10 cellular contexts compared by ENCODE assay signal in the genomic region with DNA sequence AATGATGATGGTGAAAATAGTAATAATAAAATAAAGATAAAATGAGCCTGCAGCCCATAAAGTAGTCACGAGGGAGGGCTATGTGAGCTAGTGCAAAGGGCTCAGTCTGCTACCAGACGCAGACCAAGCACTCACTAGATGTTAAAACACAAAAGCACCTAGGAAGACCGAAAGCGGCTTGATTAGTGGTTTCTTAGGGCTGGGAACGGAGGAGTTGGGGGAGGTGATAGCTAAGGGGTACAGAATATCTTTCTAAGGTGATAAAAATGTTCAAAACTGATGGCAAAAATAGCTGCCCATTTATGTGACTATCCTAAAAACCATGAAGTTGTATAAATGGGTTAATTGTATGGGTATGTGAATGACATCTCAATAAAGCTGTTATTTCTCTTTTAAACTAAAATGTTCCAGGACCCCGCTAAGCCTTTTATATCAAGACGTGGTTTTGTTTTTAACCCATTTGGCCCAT. TPM values are rescaled to one million over a fixed set of nuclear protein-coding genes. Genes with fewer than 3 reads are reported as not detected.
DNase-seq lines count a peak whose midpoint lies in the region; ATAC-seq and TF ChIP-seq lines count a peak whose summit lies in the region.
"Had no signal": no experiment of that assay in that cellular context is flagged by ENCODE, and none has a peak within 500 bp of the region (broad histone marks: within the 10 kb centered on the region; RNA-seq: fewer than 3 reads in every experiment).

No MANE protein-coding gene starts in this region.

- no peak for DNase-seq in left ventricle myocardium inferior
- no peak for DNase-seq in left cardiac atrium
- no peak for DNase-seq in epithelial cell of prostate (ENCODE audit: low read depth, low spot score)
- no peak for DNase-seq in osteoblast (ENCODE audit: insufficient read length, low spot score, missing footprints)
- DNase-seq in aorta, result no peak
- no peak for DNase-seq in activated CD4-positive, alpha-beta T cell treated with anti-CD3 and anti-CD28 coated beads for 48 hours
- DNase-seq in hypothalamus (lab: John Stamatoyannopoulos, UW), result no peak
- DNase-seq: activated T-cell treated with anti-CD3 and anti-CD28 coated beads, Interleukin-2, amount 50 U/mL, for 1 hour; KBM-7 had no signal

- no peaks in the 10 kb centered on the region for H3K36me3 ChIP-seq in left ventricle myocardium inferior
- H3K36me3 ChIP-seq in osteoblast (ENCODE audit: insufficient read depth, low read length), result peaks cover 33% of the 10 kb centered on the region
- H3K36me3 ChIP-seq in aorta (ENCODE audit: control insufficient read depth in 1 of 2, insufficient read depth in 2 of 2, low read length in 1 of 2), result no peaks in the 10 kb centered on the region

- peaks cover 95% of the 10 kb centered on the region for H3K79me2 ChIP-seq in osteoblast (ENCODE audit: insufficient read depth, low read length)

- WGBS in aorta, 2 donors, result 12 to 14% methylated on average over 7 of the region's 7 CpGs

- TF ChIP-seq CTCF in left ventricle myocardium inferior (IDR thresholded peaks at IDR 0.05; ENCODE audit: borderline replicate concordance) (no peak), osteoblast (IDR thresholded peaks at IDR 0.05; ENCODE audit: extremely low read depth, low read depth, low read length) (no peak)

- no peaks in the 10 kb centered on the region for H3K27me3 ChIP-seq in left ventricle myocardium inferior (ENCODE audit: low read depth)
- H3K27me3 ChIP-seq in osteoblast (ENCODE audit: insufficient read depth, low read length), result no peaks in the 10 kb centered on the region
- no peaks in the 10 kb centered on the region for H3K27me3 ChIP-seq in aorta (ENCODE audit: control insufficient read depth in 1 of 2, insufficient read depth in 2 of 2, low read length in 1 of 2)

- peak overlapping the region; percentile 63 for H3K4me2 ChIP-seq in osteoblast (ENCODE audit: insufficient read depth, low read length)

- peak overlapping the region; percentile 87 for H3K27ac ChIP-seq in left ventricle myocardium inferior (replicated peaks)
- peak overlapping the region; percentile 99 for H3K27ac ChIP-seq in epithelial cell of prostate
- peak overlapping the region; percentile 93 for H3K27ac ChIP-seq in osteoblast (ENCODE audit: low read depth, low read length)
- H3K27ac ChIP-seq in aorta (ENCODE audit: low read depth in 1 of 2, low read length in 2 of 2), result peak overlapping the region; percentile 10 to 97

- peaks cover 98% of the 10 kb centered on the region for H3K4me1 ChIP-seq in left ventricle myocardium inferior
- peaks cover 84% of the 10 kb centered on the region for H3K4me1 ChIP-seq in osteoblast (ENCODE audit: insufficient read depth, low read length)
- H3K4me1 ChIP-seq in aorta (ENCODE audit: control insufficient read depth in 1 of 2, insufficient read depth in 2 of 2, low read length in 2 of 2), result peaks cover 4 to 7% of the 10 kb centered on the region in 2 donors

- intact Hi-C loops in left ventricle myocardium inferior (cut with micrococcal nuclease) (no loop called here), left cardiac atrium (cut with DNase I) (no loop called here), aorta (cut with DNase I) (no loop called here)

- H3K9me3 ChIP-seq in left ventricle myocardium inferior (replicated peaks) (no peaks in the 10 kb centered on the region), osteoblast (ENCODE audit: low read depth, low read length) (no peaks in the 10 kb centered on the region), aorta (ENCODE audit: control insufficient read depth, low read length) (no peaks in the 10 kb centered on the region)

- H4K20me1 ChIP-seq in osteoblast (ENCODE audit: insufficient read depth, low read length), result peaks cover 74% of the 10 kb centered on the region

- no peak overlapping the region for H3K4me3 ChIP-seq in left ventricle myocardium inferior
- H3K4me3 ChIP-seq in osteoblast (ENCODE audit: insufficient read depth, low read length), result peak overlapping the region; percentile 20
- H3K4me3 ChIP-seq in aorta (ENCODE audit: low read length in 2 of 2), result no peak overlapping the region

- H2AFZ ChIP-seq in osteoblast (ENCODE audit: low read length), result no peak overlapping the region

- no peak for ATAC-seq in left cardiac atrium
- ATAC-seq in aorta (ENCODE audit: low FRiP score), result no peak
- no peak for ATAC-seq in GM18502 (IDR thresholded peaks at IDR 0.05; ENCODE audit: poor library complexity, unreplicated experiment)

RNA-seq across cellular contexts. Expression of a gene that starts 39.6 kb away (rescaled TPM):
- 75.4 TPM for total RNA-seq in left ventricle myocardium inferior
- 100 to 1,000 TPM; 160 to 319 TPM for total RNA-seq in left cardiac atrium
- total RNA-seq in osteoblast, result 444 and 447 TPM in 2 replicates
- 1,000 to 10,000 TPM in 1 of 2 donors, 100 to 1,000 TPM in 1; 883 to 1,590 TPM for total RNA-seq in aorta
- polyA plus RNA-seq in aorta, result 100 to 1,000 TPM in 1 of 2 donors, 10 to 100 TPM in 1; 82.0 to 378 TPM
